In genomic region chr2:230326453-230327417, GRCh38 we compare ENCODE assay signal across 8 cellular contexts. TPM values are rescaled to one million over a fixed set of nuclear protein-coding genes. Genes with fewer than 3 reads are reported as not detected.
A peak's percentile ranks its signal among the peaks of the same experiment; 100 is the strongest.
DNase-seq lines count a peak whose midpoint lies in the region; ATAC-seq, FAIRE-seq and TF ChIP-seq lines count a peak whose summit lies in the region.

Gene SP140L (plus strand): TSS chr2:230327193. CDS start chr2:230327270, 77 bp downstream.

- no peak within 1 kb of the TSS for H2BK5ac ChIP-seq in H1 (ENCODE audit: low read depth, low read length)

- no peak within 1 kb of the TSS for H2BK15ac ChIP-seq in H1 (ENCODE audit: low read length)

- CTCF ChIA-PET in activated CD4-positive, alpha-beta memory T cell treated with anti-CD3 and anti-CD28 coated beads, Interleukin-2, amount 10 ng/mL, durations not matched to agents 7 days and 5 days (lab: Charles Lee), result interaction anchor here (0.6 to 2.2 kb wide), 10 partner anchors 8 to 406 kb away, joined by 3 to 9 read pairs (median 5); partner anchors contain the start of genes SLC16A14, SP110 and SP140
- CTCF ChIA-PET in H1 (lab: Charles Lee; ENCODE audit: partially characterized antibody), result interaction anchor here (1.1 kb wide), 1 partner anchor 9 kb away, joined by 5 read pairs; no protein-coding TSS in a partner anchor

- H3K4me1 Mint-ChIP-seq in activated CD4-positive, alpha-beta memory T cell treated with anti-CD3 and anti-CD28 coated beads, Interleukin-2, amount 10 ng/mL, durations not matched to agents 7 days and 5 days, result peaks cover 70% of the 10 kb centered on the region
- H3K4me1 Mint-ChIP-seq in stimulated activated naive B cell treated with anti-CD40 and anti-IgM and Interleukin-4, amounts not matched to agents 10 μg/mL and 1 μg/mL and 100 μg/mL, for 72 hours, result peaks cover 49 to 88% of the 10 kb centered on the region in 2 donors

- TF ChIP-seq CTCF in GM12875 (IDR thresholded peaks at IDR 0.05; ENCODE audit: borderline replicate concordance, insufficient read depth, low read depth, low read length) (no peak), H1 (IDR thresholded peaks at IDR 0.05; ENCODE audit: control extremely low read depth in 1 of 3, insufficient read depth in 1 of 3, low read depth in 1 of 3, low read length in 3 of 3) (no peak)

- no peak within 1 kb of the TSS for H3K56ac ChIP-seq in H1 (replicated peaks; ENCODE audit: insufficient read length, low read depth, low read length)

- POLR2A ChIA-PET in activated CD4-positive, alpha-beta memory T cell treated with anti-CD3 and anti-CD28 coated beads, Interleukin-2, amount 10 ng/mL, durations not matched to agents 7 days and 5 days (lab: Charles Lee), result interaction anchor here (0.6 to 5.5 kb wide), 34 partner anchors 8 to 467 kb away, joined by 3 to 56 read pairs (median 5); partner anchors contain the start of genes SP100, SP110 and SP140
- POLR2A ChIA-PET in H1 (lab: Charles Lee; ENCODE audit: partially characterized antibody), result no interaction called here

- H3K14ac ChIP-seq in H1 (ENCODE audit: insufficient read length), result no peak within 1 kb of the TSS

- H3K23ac ChIP-seq in H1 (ENCODE audit: insufficient read length), result no peak within 1 kb of the TSS

- H3K4me1 ChIP-seq in H1 (replicated peaks in 1 of 4; ENCODE audit: control insufficient read depth in 3 of 4, insufficient read depth in 4 of 4, low read length in 3 of 4), result peaks cover 0 to 2% (median 0%) of the 10 kb centered on the region in 4 experiments; a peak in 1 of 7 replicates

- H4K5ac ChIP-seq in H1 (ENCODE audit: insufficient read length, low read depth, low read length), result no peak within 1 kb of the TSS

- H3K4me2 ChIP-seq in H1 (ENCODE audit: insufficient read depth in 1 of 2, low read depth in 2 of 2, low read length in 2 of 2), result no peak within 1 kb of the TSS

- no peak within 1 kb of the TSS for H2BK20ac ChIP-seq in H1 (ENCODE audit: low read length)

- H3K23me2 ChIP-seq in H1 (ENCODE audit: low read depth, low read length), result no peaks in the 10 kb centered on the region

- no peaks in the 10 kb centered on the region for H3K27me3 Mint-ChIP-seq in activated CD4-positive, alpha-beta memory T cell treated with anti-CD3 and anti-CD28 coated beads, Interleukin-2, amount 10 ng/mL, durations not matched to agents 7 days and 5 days
- H3K27me3 Mint-ChIP-seq in stimulated activated naive B cell treated with anti-CD40 and anti-IgM and Interleukin-4, amounts not matched to agents 10 μg/mL and 1 μg/mL and 100 μg/mL, for 72 hours, result no peaks in the 10 kb centered on the region

- no peak within 1 kb of the TSS for H2BK12ac ChIP-seq in H1 (ENCODE audit: low read depth, low read length)

- no peaks in the 10 kb centered on the region for H3K9me3 Mint-ChIP-seq in activated CD4-positive, alpha-beta memory T cell treated with anti-CD3 and anti-CD28 coated beads, Interleukin-2, amount 10 ng/mL, durations not matched to agents 7 days and 5 days
- peaks cover 5 to 7% of the 10 kb centered on the region in 2 donors for H3K9me3 Mint-ChIP-seq in stimulated activated naive B cell treated with anti-CD40 and anti-IgM and Interleukin-4, amounts not matched to agents 10 μg/mL and 1 μg/mL and 100 μg/mL, for 72 hours

- no peaks in the 10 kb centered on the region for H3K79me2 ChIP-seq in H1 (ENCODE audit: control insufficient read depth in 1 of 2, insufficient read depth in 2 of 2, low read length in 2 of 2)

- FAIRE-seq in H1 (lab: Jason Lieb, UNC), result no peak

- TF ChIP-seq POLR2A in H1 (IDR thresholded peaks at IDR 0.05; ENCODE audit: control extremely low read depth in 1 of 2, low read depth in 2 of 2, low read length in 2 of 2), result no peak

- H3K27me3 ChIP-seq in H1 (replicated peaks in 1 of 4; ENCODE audit: control insufficient read depth in 3 of 4, extremely low read depth in 1 of 4, insufficient read depth in 3 of 4, low read length in 3 of 4), result no peaks in the 10 kb centered on the region

- 0 out of 2 replicates have a peak within 1 kb of the TSS, but pooled peaks have one; percentile 19 for H2AFZ ChIP-seq in H1 (ENCODE audit: low read length)

- H3K4ac ChIP-seq in H1 (replicated peaks; ENCODE audit: insufficient read length, low read depth, low read length), result no peak within 1 kb of the TSS

- no peak for TF ChIP-seq EP300 in H1 (IDR thresholded peaks at IDR 0.05; ENCODE audit: borderline replicate concordance in 1 of 2, low read depth in 2 of 2, low read length in 2 of 2)

- no peak within 1 kb of the TSS for H3K9ac ChIP-seq in H1 (replicated peaks in 1 of 4; ENCODE audit: extremely low read depth in 1 of 4, low read depth in 3 of 4, low read length in 3 of 4)

- H2BK120ac ChIP-seq in H1 (replicated peaks; ENCODE audit: low read depth, low read length), result no peak within 1 kb of the TSS

- H3K27ac Mint-ChIP-seq in activated CD4-positive, alpha-beta memory T cell treated with anti-CD3 and anti-CD28 coated beads, Interleukin-2, amount 10 ng/mL, durations not matched to agents 7 days and 5 days, result peak within 1 kb of the TSS; percentile 90
- peak within 1 kb of the TSS; percentile 99 for H3K27ac Mint-ChIP-seq in stimulated activated naive B cell treated with anti-CD40 and anti-IgM and Interleukin-4, amounts not matched to agents 10 μg/mL and 1 μg/mL and 100 μg/mL, for 72 hours

- TF ChIP-seq RAD21 in H1 (IDR thresholded peaks at IDR 0.05 in 1 of 2, conservative IDR thresholded peaks at IDR 0.05 in 1 of 2; ENCODE audit: low read depth in 2 of 2, low read length in 2 of 2), result no peak

- peak within 1 kb of the TSS; percentile 55 for H3K4me3 ChIP-seq in GM12875 (ENCODE audit: low read depth, low read length)
- no peak within 1 kb of the TSS for H3K4me3 ChIP-seq in H1 (ENCODE audit: extremely low read depth in 1 of 4, insufficient read depth in 2 of 4, low read depth in 3 of 4, low read length in 4 of 4)

- WGBS in H1 (ENCODE audit: extremely low coverage in 1 of 2, insufficient coverage in 1 of 2, insufficient read length in 1 of 2, insufficient replicate concordance in 2 of 2, low coverage in 1 of 2, low lambda C conversion rate in 2 of 2, missing lambda C conversion rate in 1 of 2), 2 experiments, result 79% methylated on average over 7 of the region's 11 CpGs; no CpG with 5 or more reads in 1 of the 2 experiments

- H3K4me3 Mint-ChIP-seq in activated CD4-positive, alpha-beta memory T cell treated with anti-CD3 and anti-CD28 coated beads, Interleukin-2, amount 10 ng/mL, durations not matched to agents 7 days and 5 days, result peak within 1 kb of the TSS; percentile 89
- peak within 1 kb of the TSS; percentile 92 to 94 for H3K4me3 Mint-ChIP-seq in stimulated activated naive B cell treated with anti-CD40 and anti-IgM and Interleukin-4, amounts not matched to agents 10 μg/mL and 1 μg/mL and 100 μg/mL, for 72 hours

- no peaks in the 10 kb centered on the region for H4K20me1 ChIP-seq in H1 (replicated peaks in 1 of 2; ENCODE audit: control insufficient read depth in 1 of 2, insufficient read depth in 2 of 2, low read length in 2 of 2)

- DNase-seq in NCI-H2196 (lab: John Stamatoyannopoulos, UW; ENCODE audit: unreplicated experiment) (peak; percentile 25), H1 (ENCODE audit: low read depth in 1 of 2, low spot score in 2 of 2) (no peak), myocyte (ENCODE audit: low read depth) (peak; percentile 79), NCI-H1436 (lab: John Stamatoyannopoulos, UW) (no peak)
- DNase-seq in activated CD4-positive, alpha-beta memory T cell treated with anti-CD3 and anti-CD28 coated beads, Interleukin-2, amount 10 ng/mL, durations not matched to agents 7 days and 5 days, result peak; percentile 86
- DNase-seq in stimulated activated naive B cell treated with anti-CD40 and anti-IgM and Interleukin-4, amounts not matched to agents 10 μg/mL and 1 μg/mL and 100 μg/mL, for 72 hours, result peak; percentile 63

- no peak within 1 kb of the TSS for H4K91ac ChIP-seq in H1 (replicated peaks; ENCODE audit: insufficient read length, low read length)

- no peaks in the 10 kb centered on the region for H3K79me1 ChIP-seq in H1 (ENCODE audit: low read depth, low read length)

- H3K18ac ChIP-seq in H1 (ENCODE audit: extremely low read depth, low read length), result no peak within 1 kb of the TSS

- H2AK5ac ChIP-seq in H1 (ENCODE audit: low read depth, low read length), result no peak within 1 kb of the TSS

- peak within 1 kb of the TSS; percentile 72 for H4K8ac ChIP-seq in H1 (ENCODE audit: extremely low read depth, insufficient read depth, low read length)

- peaks cover 16 to 22% of the 10 kb centered on the region in 2 experiments for H3K9me3 ChIP-seq in H1 (ENCODE audit: insufficient read depth in 2 of 2, low read depth in 1 of 2, low read length in 1 of 2)

- no peak within 1 kb of the TSS for H3K27ac ChIP-seq in H1 (ENCODE audit: low read depth, low read length)

- ATAC-seq in HG02610 (IDR thresholded peaks at IDR 0.05; ENCODE audit: unreplicated experiment), result peak; percentile 96
- peak; percentile 96 to 98 for ATAC-seq in stimulated activated naive B cell treated with anti-CD40 and anti-IgM and Interleukin-4, amounts not matched to agents 10 μg/mL and 1 μg/mL and 100 μg/mL, for 72 hours (replicated peaks)

- H3K36me3 ChIP-seq in H1 (ENCODE audit: control insufficient read depth in 2 of 4, insufficient read depth in 4 of 4, low read length in 3 of 4), result no peaks in the 10 kb centered on the region

- peaks cover 69% of the 10 kb centered on the region for H3K36me3 Mint-ChIP-seq in activated CD4-positive, alpha-beta memory T cell treated with anti-CD3 and anti-CD28 coated beads, Interleukin-2, amount 10 ng/mL, durations not matched to agents 7 days and 5 days (ENCODE audit: low read depth)
- peaks cover 42 to 67% of the 10 kb centered on the region in 2 donors for H3K36me3 Mint-ChIP-seq in stimulated activated naive B cell treated with anti-CD40 and anti-IgM and Interleukin-4, amounts not matched to agents 10 μg/mL and 1 μg/mL and 100 μg/mL, for 72 hours

TF ChIP-seq in H1, 55 proteins besides CTCF, POLR2A, EP300 and RAD21:
- TF ChIP-seq KDM4A (IDR thresholded peaks at IDR 0.05; ENCODE audit: low read depth, low read length, severe bottlenecking) (no peak), JUN (IDR thresholded peaks at IDR 0.05; ENCODE audit: low read depth, low read length) (no peak), ZNF274 (IDR thresholded peaks at IDR 0.05; ENCODE audit: borderline replicate concordance, extremely low read depth, low read length) (no peak), CTBP2 (IDR thresholded peaks at IDR 0.05; ENCODE audit: borderline replicate concordance, insufficient read depth, insufficient read length, low read length) (no peak)

RNA-seq across cellular contexts. Expression of gene SP140L, which starts in this region (rescaled TPM):
- 10 to 100 TPM; 85.2 to 88.0 TPM for total RNA-seq in activated CD4-positive, alpha-beta memory T cell treated with anti-CD3 and anti-CD28 coated beads, Interleukin-2, amount 10 ng/mL, durations not matched to agents 7 days and 5 days
- 0.31 and 1.5 TPM in 2 replicates for total RNA-seq in H1 (2021; fragmentation: NEBNext Ultra II Directional; extraction: Animal tissue kit (Norgen Biotek cat#: 25700))
- 0.36 and 0.58 TPM in 2 replicates for polyA plus RNA-seq in H1 (2011; rRNA removed)
- 0.53 TPM for polyA plus RNA-seq in H1 (2011; cell fraction: cytosol; rRNA removed)
- polyA plus RNA-seq in H1 (2011; cell fraction: nucleus; rRNA removed), result 0.81 TPM
- 0.28 to 0.57 TPM (median 0.40 TPM) in 4 replicates for polyA plus RNA-seq in H1 (2012, experiment 1 of 2)
- polyA plus RNA-seq in H1 (2012, experiment 2 of 2), result not detected
- 0.63 TPM for polyA plus RNA-seq in H1 (2013, experiment 1 of 2)
- polyA plus RNA-seq in H1 (2013, experiment 2 of 2), result 1.0 TPM
- polyA minus RNA-seq in H1 (2011; rRNA and poly(A)+ RNA removed), result 0.66 and 0.69 TPM in 2 replicates
- polyA minus RNA-seq in H1 (2011; cell fraction: cytosol; rRNA and poly(A)+ RNA removed), result 0.51 TPM
- 0.70 TPM for polyA minus RNA-seq in H1 (2011; cell fraction: nucleus; rRNA and poly(A)+ RNA removed)
- total RNA-seq in myocyte, result 9.7 and 14.4 TPM in 2 replicates
- polyA plus RNA-seq in myocyte (2012), result 16.5 TPM

Comparison
In these comparisons a context has a peak if more than half of its experiments do, and no peak if none do; other contexts are left out.
1. DNase-seq: peak in NCI-H2196 (single experiment), activated CD4-positive, alpha-beta memory T cell treated with anti-CD3 and anti-CD28 coated beads, Interleukin-2, amount 10 ng/mL, durations not matched to agents 7 days and 5 days (single experiment), myocyte (single experiment) and stimulated activated naive B cell treated with anti-CD40 and anti-IgM and Interleukin-4, amounts not matched to agents 10 μg/mL and 1 μg/mL and 100 μg/mL, for 72 hours (single experiment); none in H1 (0 of 2) and NCI-H1436 (single experiment).